In the genomic region with DNA sequence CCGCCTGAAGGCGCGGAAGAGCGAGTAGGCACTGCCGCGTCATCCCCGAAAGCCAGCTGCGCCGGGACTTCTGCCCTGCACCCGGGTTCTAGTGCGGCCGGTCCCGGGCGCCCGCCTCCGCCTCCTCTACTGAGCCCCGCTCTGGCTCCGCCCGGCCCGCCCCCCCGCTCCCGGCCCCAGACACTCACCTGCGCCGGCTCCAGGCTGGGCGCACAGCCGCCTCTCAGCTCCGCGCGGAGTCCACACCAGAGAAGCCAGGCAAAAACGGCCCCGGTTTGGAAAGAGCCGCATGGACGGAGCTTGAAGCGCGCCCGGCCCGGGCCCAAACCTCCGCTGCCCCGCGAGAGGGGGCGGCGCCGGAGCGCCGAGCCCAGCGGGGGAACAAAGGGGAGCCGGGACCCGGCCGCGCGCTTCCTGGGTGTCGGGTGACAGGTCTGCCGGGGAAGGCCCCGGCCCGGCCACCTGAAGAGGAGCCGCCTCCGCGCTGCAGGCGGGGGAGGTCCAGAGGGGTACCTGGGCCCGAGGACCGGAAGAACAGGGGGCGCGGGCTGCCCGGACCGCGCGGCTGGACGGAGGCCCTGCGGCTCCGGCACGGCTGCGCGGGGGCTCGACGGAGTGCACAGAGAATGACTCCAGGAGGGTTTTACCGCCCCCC, we compare ENCODE assay signal across 8 cellular contexts.
DNase-seq lines count a peak whose midpoint lies in the region; ATAC-seq, FAIRE-seq and TF ChIP-seq lines count a peak whose summit lies in the region.

No MANE protein-coding gene starts in this region.

- TF ChIP-seq CTCF in right atrium auricular region (IDR thresholded peaks at IDR 0.05), result no peak

- DNase-seq in ACHN (peak; percentile 77), LHCN-M2 (ENCODE audit: low read depth) (peak; percentile 14), right atrium auricular region (ENCODE audit: low spot score) (no peak), small intestine (peak; percentile 51), occipital lobe (lab: John Stamatoyannopoulos, UW) (no peak)
- peak; percentile 16 to 20 for DNase-seq in activated CD4-positive, alpha-beta T cell treated with anti-CD3 and anti-CD28 coated beads for 4 hours

- H3K36me3 ChIP-seq in right atrium auricular region, result no peaks in the 10 kb centered on the region
- no peaks in the 10 kb centered on the region for H3K36me3 ChIP-seq in small intestine (ENCODE audit: control insufficient read depth in 2 of 2, insufficient read depth in 2 of 2, low read length in 2 of 2)

- H3K27me3 ChIP-seq in right atrium auricular region (peaks cover 65 to 72% of the 10 kb centered on the region in 2 donors), small intestine (ENCODE audit: control insufficient read depth in 2 of 2, insufficient read depth in 2 of 2, low read length in 2 of 2) (peaks cover 10 to 54% of the 10 kb centered on the region in 2 donors)

- H3K27ac ChIP-seq in right atrium auricular region, result no peak overlapping the region
- no peak overlapping the region for H3K27ac ChIP-seq in small intestine (ENCODE audit: low read depth in 1 of 2, low read length in 1 of 2)

- 1% methylated on average over 45 to 76 of the region's 76 CpGs for WGBS in small intestine, 3 donors

- H3K9me3 ChIP-seq in right atrium auricular region (no peaks in the 10 kb centered on the region), small intestine (ENCODE audit: control insufficient read depth, low read depth) (no peaks in the 10 kb centered on the region)

- H3K4me3 ChIP-seq in right atrium auricular region (peak overlapping the region; percentile 12 to 42), small intestine (ENCODE audit: low read depth in 1 of 2, low read length in 2 of 2) (peak overlapping the region; percentile 55 to 58)

- in situ Hi-C loops in ACHN (cut with HindIII; ENCODE audit: low pct_ligation_motif_present, low pct_unique_long_range_greater_than_20kb, low sequenced_read_pairs), result no loop called here

- no peak for FAIRE-seq in small intestine (lab: Jason Lieb, UNC)

- H3K4me1 ChIP-seq in right atrium auricular region (peaks cover 0 to 60% of the 10 kb centered on the region in 2 donors), small intestine (ENCODE audit: control insufficient read depth in 2 of 2, insufficient read depth in 1 of 2, low read depth in 1 of 2, low read length in 1 of 2) (peaks cover 2 to 13% of the 10 kb centered on the region in 2 donors)

- peak; percentile 34 for ATAC-seq in GM18502 (IDR thresholded peaks at IDR 0.05; ENCODE audit: poor library complexity, unreplicated experiment)
- no peak for ATAC-seq in GM19328 (IDR thresholded peaks at IDR 0.05; ENCODE audit: unreplicated experiment)

Comparison
In these comparisons a context has a peak if more than half of its experiments do, and no peak if none do; other contexts are left out.
1. DNase-seq: peak in ACHN (single experiment), LHCN-M2 (single experiment), activated CD4-positive, alpha-beta T cell treated with anti-CD3 and anti-CD28 coated beads for 4 hours (2 of 2) and small intestine (single experiment); none in right atrium auricular region (single experiment) and occipital lobe (single experiment).